In the genomic region with DNA sequence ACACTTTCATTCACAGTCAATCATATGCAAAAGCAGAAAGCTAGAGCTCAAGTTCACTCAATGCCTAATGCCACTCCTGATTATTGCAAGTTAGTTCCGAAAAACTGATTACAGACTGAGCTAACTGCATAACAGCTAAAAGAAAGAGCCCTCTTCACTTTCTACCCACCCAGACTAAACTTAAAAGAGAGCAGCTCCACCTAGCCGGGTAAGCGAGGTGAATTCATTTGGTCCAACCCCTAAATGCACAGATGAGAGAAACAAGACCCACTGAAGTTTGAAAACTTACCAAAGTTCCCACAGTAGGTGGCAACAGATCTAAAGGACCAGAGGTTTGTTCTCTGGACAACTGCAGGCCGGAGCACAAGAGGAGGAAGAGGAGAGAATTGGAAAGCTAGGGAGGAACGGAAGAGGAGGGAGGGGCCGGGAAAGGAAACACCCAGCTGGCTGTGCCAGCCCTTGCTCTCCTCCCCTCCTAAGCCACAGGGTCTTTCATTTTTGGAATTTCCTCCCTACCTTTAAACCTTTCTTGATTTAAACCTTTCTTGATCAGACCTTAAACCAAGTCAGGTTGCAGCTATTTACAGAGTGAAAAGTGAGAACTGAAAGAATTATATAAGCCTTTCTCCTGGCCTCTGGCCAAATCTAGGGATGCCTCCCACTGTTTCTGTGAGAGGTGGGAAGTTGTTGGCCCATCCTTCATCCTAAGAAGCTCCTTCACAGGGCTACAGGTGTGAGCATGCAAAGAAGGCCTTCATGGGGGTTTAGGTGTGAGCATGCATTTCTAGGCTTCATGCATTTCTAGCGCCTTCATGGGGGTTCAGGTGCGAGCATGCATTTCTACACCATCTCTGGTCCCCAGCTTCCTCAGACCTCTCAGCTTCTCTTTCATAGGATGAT, we compare ENCODE assay signal across 8 cellular contexts.
DNase-seq lines count a peak whose midpoint lies in the region; ATAC-seq and TF ChIP-seq lines count a peak whose summit lies in the region.

No MANE protein-coding gene starts in this region.

- no peaks in the 10 kb centered on the region for H3K27me3 Mint-ChIP-seq in CD8-positive, alpha-beta T cell (ENCODE audit: low read depth)
- H3K27me3 Mint-ChIP-seq in nephron (ENCODE audit: low read depth) = peaks cover 4% of the 10 kb centered on the region

- intact Hi-C loops in CD8-positive, alpha-beta T cell (cut with DNase I, micrococcal nuclease) = loop anchor here in 1 of 2 experiments (5.0 kb wide), 1 partner anchor 75 kb away; no protein-coding TSS in a partner anchor

- no peak for DNase-seq in CD8-positive, alpha-beta T cell
- peak; percentile 36 for DNase-seq in RPMI8226
- no peak for DNase-seq in epithelial cell of esophagus (ENCODE audit: low read depth)
- no peak for DNase-seq in mucosa of gallbladder (ENCODE audit: low spot score)
- no peak for DNase-seq in NCI-H510A treated with DMSO at 0.1 percent for 48 hours (lab: John Stamatoyannopoulos, UW)
- DNase-seq in DMS153 treated with DMSO at 0.1 percent for 48 hours (lab: John Stamatoyannopoulos, UW; ENCODE audit: unreplicated experiment) = no peak
- no peak for DNase-seq in activated CD4-positive, CD25-positive, alpha-beta regulatory T cell treated with anti-CD3 and anti-CD28 coated beads, Interleukin-2, amount 50 U/mL, for 72 hours

- H3K4me3 Mint-ChIP-seq in CD8-positive, alpha-beta T cell = peak overlapping the region; percentile 63
- H3K4me3 Mint-ChIP-seq in nephron = peak overlapping the region; percentile 47 to 62 (median 52)

- no peak overlapping the region for H3K4me3 ChIP-seq in CD8-positive, alpha-beta T cell (ENCODE audit: low read depth, low read length)
- peak overlapping the region; percentile 1 for H3K4me3 ChIP-seq in epithelial cell of esophagus (ENCODE audit: low read length)

- peak; percentile 54 for ATAC-seq in CD8-positive, alpha-beta T cell

- H3K27ac Mint-ChIP-seq in CD8-positive, alpha-beta T cell = no peak overlapping the region
- H3K27ac Mint-ChIP-seq in nephron = peak overlapping the region; percentile 14 to 56 (median 49)

- POLR2A ChIA-PET in CD8-positive, alpha-beta T cell (lab: Charles Lee) = interaction anchor here (1.0 kb wide), 1 partner anchor 37 kb away, joined by 3 read pairs; no protein-coding TSS in a partner anchor

- H3K9me3 ChIP-seq in CD8-positive, alpha-beta T cell (ENCODE audit: low read length) = no peaks in the 10 kb centered on the region

- CTCF ChIA-PET in CD8-positive, alpha-beta T cell (lab: Charles Lee) = interaction anchor here (2.2 to 2.5 kb wide), 2 partner anchors 69 to 75 kb away, joined by 6 to 20 read pairs; no protein-coding TSS in a partner anchor

- no peak for TF ChIP-seq CTCF in CD8-positive, alpha-beta T cell (IDR thresholded peaks at IDR 0.05)
- TF ChIP-seq CTCF in epithelial cell of esophagus (IDR thresholded peaks at IDR 0.05; ENCODE audit: insufficient read depth, low read depth, low read length, missing control alignments) (no peak), nephron (IDR thresholded peaks at IDR 0.05; ENCODE audit: unreplicated experiment in 3 of 3) (no peak)

- H3K4me1 ChIP-seq in CD8-positive, alpha-beta T cell (ENCODE audit: insufficient read depth, low read length) = peaks cover 14% of the 10 kb centered on the region

- no peaks in the 10 kb centered on the region for H3K9me3 Mint-ChIP-seq in CD8-positive, alpha-beta T cell
- no peaks in the 10 kb centered on the region for H3K9me3 Mint-ChIP-seq in nephron

- no peaks in the 10 kb centered on the region for H3K36me3 Mint-ChIP-seq in CD8-positive, alpha-beta T cell
- H3K36me3 Mint-ChIP-seq in nephron (ENCODE audit: low read depth) = peaks cover 8% of the 10 kb centered on the region

- H3K36me3 ChIP-seq in CD8-positive, alpha-beta T cell (ENCODE audit: insufficient read depth, low read length) = no peaks in the 10 kb centered on the region

- H3K27ac ChIP-seq in CD8-positive, alpha-beta T cell (ENCODE audit: low read depth, low read length) = no peak overlapping the region

- peaks cover 20% of the 10 kb centered on the region for H3K4me1 Mint-ChIP-seq in CD8-positive, alpha-beta T cell (ENCODE audit: low read depth)
- peaks cover 43% of the 10 kb centered on the region for H3K4me1 Mint-ChIP-seq in nephron

- no peaks in the 10 kb centered on the region for H3K27me3 ChIP-seq in CD8-positive, alpha-beta T cell (ENCODE audit: insufficient read depth, low read length)
